21 cellular contexts compared by ENCODE assay signal in the genomic region with DNA sequence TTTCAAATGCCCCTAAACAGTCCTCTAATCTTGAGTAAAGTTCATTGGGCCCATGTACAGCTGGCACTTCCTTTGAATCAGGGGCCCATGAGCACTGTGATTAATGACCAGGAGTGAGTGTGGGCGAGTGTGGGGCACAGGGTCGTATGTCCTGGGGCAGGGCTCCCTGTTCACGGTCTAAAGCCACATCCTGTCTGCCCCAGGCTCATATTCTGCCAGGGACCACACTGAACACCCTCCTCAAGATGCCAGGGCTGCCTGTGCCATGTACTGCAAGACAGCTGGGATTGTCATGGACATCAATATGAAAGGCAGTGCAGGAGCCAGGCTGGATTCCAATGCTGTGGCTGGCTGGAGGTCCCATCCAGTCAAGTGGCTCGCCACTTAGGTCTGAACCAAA.
"Had no signal": no experiment of that assay in that cellular context is flagged by ENCODE, and none has a peak within 500 bp of the region (broad histone marks: within the 10 kb centered on the region; RNA-seq: fewer than 3 reads in every experiment).

No MANE protein-coding gene starts in this region.

- DNase-seq: effector CD4-positive, alpha-beta T cell; gastrocnemius medialis; glutamatergic neuron; immature natural killer cell; left cardiac atrium; left ventricle myocardium superior; mesenchymal stem cell; midbrain; naive thymus-derived CD8-positive, alpha-beta T cell; psoas muscle; stimulated activated naive CD4-positive, alpha-beta T cell; stomach; substantia nigra; transverse colon had no signal

- FAIRE-seq: endometrium, keratinocyte had no signal

- H3K4me3 ChIP-seq: coronary artery, gastrocnemius medialis, lung, psoas muscle, skin epidermis, stomach, thoracic aorta, transverse colon had no signal

- H3K27me3 ChIP-seq: neutrophil, transverse colon had no signal

- H3K36me3 ChIP-seq: gastrocnemius medialis, neutrophil, stomach, thoracic aorta, transverse colon had no signal

- H3K27ac ChIP-seq: coronary artery, gastrocnemius medialis, neutrophil, psoas muscle, skin epidermis, stomach, thoracic aorta, transverse colon had no signal

- H3K4me1 ChIP-seq: gastrocnemius medialis, psoas muscle, stomach, transverse colon had no signal

- H3K9me3 ChIP-seq: gastrocnemius medialis, neutrophil, psoas muscle, stomach, thoracic aorta, transverse colon had no signal
